Comparison of ENCODE assay signal across 15 cellular contexts in genomic region chrX:134501942-134502341, GRCh38.
"Had no signal": no experiment of that assay in that cellular context is flagged by ENCODE, and none has a peak within 500 bp of the region (broad histone marks: within the 10 kb centered on the region; RNA-seq: fewer than 3 reads in every experiment).

No MANE protein-coding gene starts in this region.

- H3K27ac ChIP-seq: esophagus squamous epithelium, heart left ventricle, pancreas, right lobe of liver, stomach had no signal

- H3K4me3 Mint-ChIP-seq: dendritic cell treated with granulocyte-macrophage colony-stimulating factor and Interleukin-4, amounts not matched to agents 40 ng/mL and 50 ng/mL, for 4 days; effector memory CD8-positive, alpha-beta T cell; natural killer cell treated with Interleukin-12 subunit alpha and Interleukin-12 subunit beta and Interleukin-15 and Interleukin-18, amount 100 ng/mL, for 72 hours had no signal

- H3K27me3 ChIP-seq: esophagus squamous epithelium, pancreas, right lobe of liver, stomach had no signal

- DNase-seq: cerebellar nuclear complex; effector memory CD8-positive, alpha-beta T cell; esophagus squamous epithelium; heart left ventricle; hippocampal formation; mammary epithelial cell; occipital lobe; pancreas; right lobe of liver; stimulated activated naive CD4-positive, alpha-beta T cell; stomach; substantia nigra had no signal

- H3K27ac Mint-ChIP-seq: dendritic cell treated with granulocyte-macrophage colony-stimulating factor and Interleukin-4, amounts not matched to agents 40 ng/mL and 50 ng/mL, for 4 days; effector memory CD8-positive, alpha-beta T cell; natural killer cell treated with Interleukin-12 subunit alpha and Interleukin-12 subunit beta and Interleukin-15 and Interleukin-18, amount 100 ng/mL, for 72 hours; progenitor cell of endocrine pancreas had no signal

- H3K27me3 Mint-ChIP-seq: dendritic cell treated with granulocyte-macrophage colony-stimulating factor and Interleukin-4, amounts not matched to agents 40 ng/mL and 50 ng/mL, for 4 days; effector memory CD8-positive, alpha-beta T cell; progenitor cell of endocrine pancreas had no signal

- H3K4me3 ChIP-seq: esophagus squamous epithelium, heart left ventricle, pancreas, right lobe of liver, stomach had no signal

- H3K4me1 ChIP-seq: esophagus squamous epithelium, heart left ventricle, pancreas, right lobe of liver, stomach had no signal

- H3K9me3 ChIP-seq: esophagus squamous epithelium, heart left ventricle, pancreas, right lobe of liver, stomach had no signal

- H3K36me3 ChIP-seq: pancreas, right lobe of liver had no signal

- H3K9me3 Mint-ChIP-seq: dendritic cell treated with granulocyte-macrophage colony-stimulating factor and Interleukin-4, amounts not matched to agents 40 ng/mL and 50 ng/mL, for 4 days; effector memory CD8-positive, alpha-beta T cell; natural killer cell treated with Interleukin-12 subunit alpha and Interleukin-12 subunit beta and Interleukin-15 and Interleukin-18, amount 100 ng/mL, for 72 hours had no signal
